ENCODE assay signal across 29 cellular contexts in genomic region chr9:89122944-89123343, GRCh38. TPM values are rescaled to one million over a fixed set of nuclear protein-coding genes. Genes with fewer than 3 reads are reported as not detected.
DNase-seq lines count a peak whose midpoint lies in the region; ATAC-seq, FAIRE-seq and TF ChIP-seq lines count a peak whose summit lies in the region.
"Had no signal": no experiment of that assay in that cellular context is flagged by ENCODE, and none has a peak within 500 bp of the region (broad histone marks: within the 10 kb centered on the region; RNA-seq: fewer than 3 reads in every experiment).

No MANE protein-coding gene starts in this region.

- H3K9me3 ChIP-seq in IMR-90 (ENCODE audit: control insufficient read depth, insufficient read depth, low read length) = peaks cover 6% of the 10 kb centered on the region; the same call in 1 of the 2 replicates
- H3K9me3 ChIP-seq: colonic mucosa, right atrium auricular region, SJCRH30, tibial nerve had no signal

- H3K4me1 ChIP-seq in IMR-90 (ENCODE audit: control insufficient read depth, insufficient read depth, low read length) = peaks cover 8% of the 10 kb centered on the region
- H3K4me1 ChIP-seq: colonic mucosa, esophagus muscularis mucosa, parathyroid adenoma, right atrium auricular region, SJCRH30, tibial nerve had no signal

- H2BK15ac ChIP-seq in IMR-90 (ENCODE audit: low read depth, low read length) = peak overlapping the region; percentile 93; the same call in 1 of the 3 replicates

- no peak overlapping the region for H3K23ac ChIP-seq in IMR-90 (ENCODE audit: low read depth, low read length)

- no TSS peak for BruUV-seq in IMR-90 (replicated peaks; lab: Mats Ljungman, UMichigan)

- H3K4me3 ChIP-seq in IMR-90 (ENCODE audit: insufficient read depth, low read depth, low read length) (no peak overlapping the region), foreskin fibroblast (ENCODE audit: low read depth in 1 of 2, low read length in 2 of 2) (no peak overlapping the region)
- H3K4me3 ChIP-seq: cardiac muscle cell, colonic mucosa, esophagus muscularis mucosa, right atrium auricular region, SJCRH30, tibial nerve had no signal

- dilution Hi-C loops in IMR-90 (cut with HindIII; ENCODE audit: low sequenced_read_pairs, unreplicated experiment) = no loop called here

- H3K9ac ChIP-seq in IMR-90 (ENCODE audit: low read depth, low read length) = no peak overlapping the region
- H3K9ac ChIP-seq: parathyroid adenoma had no signal

- TF ChIP-seq RAD21 in IMR-90 (IDR thresholded peaks at IDR 0.05; ENCODE audit: low read length) = no peak

- CTCF ChIA-PET in IMR-90 (lab: Yijun Ruan, JAX) = no interaction called here

- H2BK5ac ChIP-seq in IMR-90 (ENCODE audit: low read depth, low read length, poor library complexity, severe bottlenecking) = peak overlapping the region; percentile 62

- no peaks in the 10 kb centered on the region for H3K27me3 ChIP-seq in IMR-90 (ENCODE audit: control insufficient read depth, insufficient read depth, low read length)
- H3K27me3 ChIP-seq: cardiac muscle cell, colonic mucosa, esophagus muscularis mucosa, right atrium auricular region, SJCRH30, tibial nerve had no signal

- 0 out of 2 replicates have a peak, but pooled peaks cover 3% of the 10 kb centered on the region for H3K9me1 ChIP-seq in IMR-90 (ENCODE audit: insufficient read depth, low read length)

- no peak overlapping the region for H3K56ac ChIP-seq in IMR-90 (ENCODE audit: extremely low read depth, insufficient read depth, low read length)

- DNase-seq in AG09319 (ENCODE audit: extremely low read depth, low read depth) = peak; percentile 89
- DNase-seq in IMR-90 = peak; percentile 68
- peak; percentile 24 for DNase-seq in dedifferentiated amniotic fluid mesenchymal stem cell (ENCODE audit: extremely low spot score)
- DNase-seq in foreskin fibroblast = peak; percentile 63 to 84
- DNase-seq in HTR-8/SVneo (ENCODE audit: insufficient read length, low spot score) = no peak
- no peak for DNase-seq in kidney glomerular epithelial cell (lab: John Stamatoyannopoulos, UW)
- DNase-seq in osteocyte (ENCODE audit: extremely low spot score, unreplicated experiment) = no peak
- DNase-seq: activated CD4-positive, alpha-beta memory T cell treated with anti-CD3 and anti-CD28 coated beads for 36 hours; activated CD4-positive, CD25-positive, alpha-beta regulatory T cell treated with anti-CD3 and anti-CD28 coated beads, Interleukin-2, amount 50 U/mL, for 72 hours; activated CD8-positive, alpha-beta memory T cell treated with anti-CD3 and anti-CD28 coated beads, Interleukin-2, amount 50 U/mL, for 48 hours; activated naive CD4-positive, alpha-beta T cell treated with anti-CD3 and anti-CD28 coated beads, Interleukin-2, amount 50 U/mL, for 16 hours; Calu3; colonic mucosa; DND-41; effector memory CD8-positive, alpha-beta T cell; head of caudate nucleus; Karpas-422; NCI-H1105; NCI-H2029 treated with DMSO at 0.1 percent for 48 hours; SJCRH30; stimulated activated CD4-positive, alpha-beta T cell treated with anti-CD3 and anti-CD28 coated beads, Interleukin-2, amount 100 ng/mL, for 24 hours had no signal

- peak overlapping the region; percentile 76 for H4K91ac ChIP-seq in IMR-90 (ENCODE audit: insufficient read depth, low read depth, low read length)

- H3K36me3 ChIP-seq in IMR-90 (ENCODE audit: control insufficient read depth, insufficient read depth, low read length) = peaks cover 1% of the 10 kb centered on the region; the same call in 1 of the 2 replicates
- H3K36me3 ChIP-seq: cardiac muscle cell, colonic mucosa, esophagus muscularis mucosa, right atrium auricular region, SJCRH30, tibial nerve had no signal

- no peak overlapping the region for H2AFZ ChIP-seq in IMR-90 (replicated peaks; ENCODE audit: low read length, poor library complexity)
- H2AFZ ChIP-seq: parathyroid adenoma had no signal

- H3K4me2 ChIP-seq in IMR-90 (ENCODE audit: low read depth, low read length) = 0 out of 2 replicates have a peak overlapping the region, but pooled peaks have one; percentile 18

- peak overlapping the region; percentile 85 for H2BK120ac ChIP-seq in IMR-90 (ENCODE audit: low read depth, low read length)

- 0 out of 2 replicates have a peak overlapping the region, but pooled peaks have one; percentile 7 for H3K14ac ChIP-seq in IMR-90 (replicated peaks; ENCODE audit: low read depth, low read length)

- TF ChIP-seq POLR2A in IMR-90 (IDR thresholded peaks at IDR 0.05; ENCODE audit: low read depth, low read length) = no peak

- POLR2A ChIA-PET in IMR-90 (lab: Charles Lee; ENCODE audit: unreplicated experiment) = no interaction called here

- no peak overlapping the region; the same call in 1 of the 2 replicates for H2AK5ac ChIP-seq in IMR-90 (ENCODE audit: low read depth, low read length)

- TF ChIP-seq CTCF in AG09319 (IDR thresholded peaks at IDR 0.05; ENCODE audit: low read depth, low read length) (no peak), IMR-90 (conservative IDR thresholded peaks at IDR 0.05; ENCODE audit: low read depth, low read length) (no peak), foreskin fibroblast (IDR thresholded peaks at IDR 0.05; ENCODE audit: low read depth, low read length) (no peak), osteocyte (IDR thresholded peaks at IDR 0.05) (no peak)

- no peak overlapping the region for H3K4me3 Mint-ChIP-seq in osteocyte (ENCODE audit: unreplicated experiment)
- H3K4me3 Mint-ChIP-seq: activated CD4-positive, alpha-beta memory T cell treated with anti-CD3 and anti-CD28 coated beads for 36 hours; activated T-helper 17 cell treated with anti-CD3 and anti-CD28 coated beads, Interleukin-2, amount 50 U/mL, for 72 hours; effector memory CD8-positive, alpha-beta T cell; neural crest cell had no signal

- H3K79me1 ChIP-seq in IMR-90 (ENCODE audit: low read depth in 1 of 2, low read length in 2 of 2) = peaks cover 9 to 34% of the 10 kb centered on the region in 2 experiments; a peak in 3 of 4 replicates

- H3K27me3 Mint-ChIP-seq in osteocyte (ENCODE audit: unreplicated experiment) = no peaks in the 10 kb centered on the region

- H3K4me1 Mint-ChIP-seq in osteocyte (ENCODE audit: unreplicated experiment) = no peaks in the 10 kb centered on the region
- H3K4me1 Mint-ChIP-seq: activated T-helper 17 cell treated with anti-CD3 and anti-CD28 coated beads, Interleukin-2, amount 50 U/mL, for 72 hours; neural crest cell had no signal

- FAIRE-seq in HTR-8/SVneo (lab: Jason Lieb, UNC) = no peak
- FAIRE-seq: TTC549 had no signal

- peak overlapping the region; percentile 27 for H4K5ac ChIP-seq in IMR-90 (ENCODE audit: low read depth, low read length)

- no peaks in the 10 kb centered on the region for H4K20me1 ChIP-seq in IMR-90 (ENCODE audit: insufficient read depth, low read length)

- peaks cover 14% of the 10 kb centered on the region for H3K9me3 Mint-ChIP-seq in osteocyte (ENCODE audit: unreplicated experiment)

- in situ Hi-C loops in IMR-90 (cut with MboI; ENCODE audit: low sequenced_read_pairs) = no loop called here

- H3K36me3 Mint-ChIP-seq in osteocyte (ENCODE audit: unreplicated experiment) = no peaks in the 10 kb centered on the region
- H3K36me3 Mint-ChIP-seq: activated CD4-positive, alpha-beta memory T cell treated with anti-CD3 and anti-CD28 coated beads for 36 hours had no signal

- no peak overlapping the region for H3K27ac Mint-ChIP-seq in osteocyte (ENCODE audit: unreplicated experiment)
- H3K27ac Mint-ChIP-seq: activated CD4-positive, alpha-beta memory T cell treated with anti-CD3 and anti-CD28 coated beads for 36 hours; activated T-helper 17 cell treated with anti-CD3 and anti-CD28 coated beads, Interleukin-2, amount 50 U/mL, for 72 hours; effector memory CD8-positive, alpha-beta T cell had no signal

- intact Hi-C loops in IMR-90 (cut with micrococcal nuclease) = no loop called here

- peak overlapping the region; percentile 77 for H2BK20ac ChIP-seq in IMR-90 (ENCODE audit: low read depth, low read length)

- peak overlapping the region; percentile 63 for H3K4ac ChIP-seq in IMR-90 (ENCODE audit: low read depth, low read length)

- peak; percentile 42 for ATAC-seq in IMR-90 (ENCODE audit: low read depth)
- ATAC-seq: activated T-helper 17 cell treated with anti-CD3 and anti-CD28 coated beads, Interleukin-2, amount 50 U/mL, for 72 hours; effector memory CD8-positive, alpha-beta T cell had no signal

- peak overlapping the region; percentile 85; the same call in 1 of the 2 replicates for H3K27ac ChIP-seq in IMR-90 (ENCODE audit: insufficient read depth, low read length)
- H3K27ac ChIP-seq: cardiac muscle cell, colonic mucosa, esophagus muscularis mucosa, parathyroid adenoma, right atrium auricular region, SJCRH30, tibial nerve had no signal

- peak overlapping the region in 1 of 2 experiments; percentile 53; a peak in 2 of 4 replicates for H4K8ac ChIP-seq in IMR-90 (ENCODE audit: low read depth in 2 of 2, low read length in 2 of 2)

- no CpG with 5 or more reads among the region's 2 CpGs for WGBS in IMR-90 (ENCODE audit: extremely low coverage in 2 of 2, insufficient read length in 1 of 2), 2 experiments

- H2AK9ac ChIP-seq in IMR-90 (replicated peaks; ENCODE audit: low read depth, low read length, poor library complexity) = no peak overlapping the region

- peak overlapping the region; percentile 75 for H3K18ac ChIP-seq in IMR-90 (ENCODE audit: low read depth, low read length)

TF ChIP-seq in IMR-90, 13 proteins besides CTCF, POLR2A, EP300 and RAD21:
- TF ChIP-seq CEBPB (IDR thresholded peaks at IDR 0.05; ENCODE audit: low read depth, low read length) (peak; percentile 85), MXI1 (IDR thresholded peaks at IDR 0.05; ENCODE audit: borderline replicate concordance, low read depth, low read length) (no peak), FOS (IDR thresholded peaks at IDR 0.05; ENCODE audit: low read depth, low read length) (peak; percentile 9; the same call in 1 of the 2 replicates)

RNA-seq across cellular contexts. Expression of gene SHC3, which starts 55.7 kb away (rescaled TPM):
- total RNA-seq in IMR-90 (2012; rRNA removed) (13.3 and 13.9 TPM in 2 replicates), osteocyte (0.05 and 0.21 TPM in 2 replicates)
- 4.5 and 5.9 TPM in 2 replicates for polyA plus RNA-seq in IMR-90 (2012; rRNA removed)
- 2.0 and 2.7 TPM in 2 replicates for polyA plus RNA-seq in IMR-90 (2012; cell fraction: cytosol; rRNA removed)
- polyA plus RNA-seq in IMR-90 (2012; cell fraction: nucleus; rRNA removed; ENCODE audit: low replicate concordance) = 7.7 and 10.1 TPM in 2 replicates
- total RNA-seq: activated CD4-positive, alpha-beta memory T cell treated with anti-CD3 and anti-CD28 coated beads for 36 hours; activated T-helper 17 cell treated with anti-CD3 and anti-CD28 coated beads, Interleukin-2, amount 50 U/mL, for 72 hours; SJCRH30 had no signal

Comparison
In these comparisons a context has a peak if more than half of its experiments do, and no peak if none do; other contexts are left out.
1. DNase-seq: peak in AG09319 (single experiment), IMR-90 (single experiment), dedifferentiated amniotic fluid mesenchymal stem cell (single experiment) and foreskin fibroblast (2 of 2); none in HTR-8/SVneo (single experiment), kidney glomerular epithelial cell (single experiment) and osteocyte (single experiment).
2. RNA of gene SHC3, which starts 55.7 kb away (total RNA-seq): 13.3 to 13.9 TPM in IMR-90; 0.05 to 0.21 TPM in osteocyte; every median in the first group is over 10 times any median in the second.